Comparison of ENCODE assay signal across 11 cellular contexts in genomic region chr17:52124561-52124960, GRCh38. TPM values are rescaled to one million over a fixed set of nuclear protein-coding genes. Genes with fewer than 3 reads are reported as not detected.
"Had no signal": no experiment of that assay in that cellular context is flagged by ENCODE, and none has a peak within 500 bp of the region (broad histone marks: within the 10 kb centered on the region; RNA-seq: fewer than 3 reads in every experiment).

No MANE protein-coding gene starts in this region.

- H3K27ac ChIP-seq: GM23248, HL-60 had no signal

- H3K4me1 ChIP-seq: HAP-1 had no signal

- FAIRE-seq: HepG2 had no signal

- DNase-seq: GM23248, GOT3, H7, HFFc6, KBM-7 had no signal

- H2AFZ ChIP-seq: GM23248 had no signal

- H3K36me3 ChIP-seq: HAP-1 had no signal

- H3K9me3 ChIP-seq: HAP-1 had no signal

- H3K4me3 ChIP-seq: GM23248, HAP-1 had no signal

- H3K9ac ChIP-seq: GM23248 had no signal

RNA-seq across cellular contexts. Expression of gene CA10, which starts 34.0 kb away (rescaled TPM):
- total RNA-seq: GM23248, H4, HepG2, HFFc6, HT1080 had no signal
- polyA plus RNA-seq: GM23248, HepG2, IgD-negative memory B cell had no signal
